11 cellular contexts compared by ENCODE assay signal in genomic region chr1:184892116-184892515, GRCh38.
DNase-seq lines count a peak whose midpoint lies in the region; ATAC-seq and TF ChIP-seq lines count a peak whose summit lies in the region.
"Had no signal": no experiment of that assay in that cellular context is flagged by ENCODE, and none has a peak within 500 bp of the region (broad histone marks: within the 10 kb centered on the region; RNA-seq: fewer than 3 reads in every experiment).

No MANE protein-coding gene starts in this region.

- H3K4me3 ChIP-seq in H7 (ENCODE audit: insufficient read depth, low read depth, low read length): no peak overlapping the region
- H3K4me3 ChIP-seq: A549 had no signal

- TF ChIP-seq CTCF in natural killer cell (IDR thresholded peaks at IDR 0.05): no peak

- intact Hi-C loops in natural killer cell (cut with micrococcal nuclease): loop anchor here (10.0 kb wide), 1 partner anchor 47 kb away; no protein-coding TSS in a partner anchor

- no peaks in the 10 kb centered on the region for H3K9me3 Mint-ChIP-seq in natural killer cell
- H3K9me3 Mint-ChIP-seq: neural crest cell had no signal

- DNase-seq in activated CD4-positive, alpha-beta T cell treated with anti-CD3 and anti-CD28 coated beads for 48 hours: peak; percentile 13
- no peak for DNase-seq in activated CD4-positive, alpha-beta T cell treated with anti-CD3 and anti-CD28 coated beads, Interleukin-2, amount 50 U/mL, for 48 hours
- DNase-seq in natural killer cell (no peak), activated gamma-delta T cell treated with Interleukin-2 at 50 U/mL for 16 hours (no peak), iPS-NIHi7 (ENCODE audit: extremely low spot score) (no peak), H7 (no peak)
- DNase-seq: NCI-H524 had no signal

- H3K27me3 Mint-ChIP-seq in natural killer cell (ENCODE audit: low read depth in 2 of 2): no peaks in the 10 kb centered on the region

- peak overlapping the region in 1 of 2 donors; percentile 90 for H3K27ac Mint-ChIP-seq in natural killer cell

- H3K4me3 Mint-ChIP-seq in natural killer cell: no peak overlapping the region
- H3K4me3 Mint-ChIP-seq: neural crest cell had no signal

- no peaks in the 10 kb centered on the region for H3K36me3 ChIP-seq in H7 (replicated peaks; ENCODE audit: control insufficient read depth, insufficient read depth, low read length)

- peaks cover 17 to 19% of the 10 kb centered on the region in 2 donors for H3K4me1 Mint-ChIP-seq in natural killer cell

- no peaks in the 10 kb centered on the region for H3K27me3 ChIP-seq in H7 (ENCODE audit: control insufficient read depth, insufficient read depth, low read length)

- ATAC-seq in GM21786 (IDR thresholded peaks at IDR 0.05; ENCODE audit: unreplicated experiment) (peak; percentile 74), HG03571 (IDR thresholded peaks at IDR 0.05; ENCODE audit: unreplicated experiment) (peak; percentile 73), natural killer cell (peak in 2 of 3 donors; percentile 14 to 38)
- ATAC-seq: A549 had no signal

- peaks cover 5% of the 10 kb centered on the region for H3K36me3 Mint-ChIP-seq in natural killer cell
